ENCODE assay signal across 1 cellular context in the genomic region with DNA sequence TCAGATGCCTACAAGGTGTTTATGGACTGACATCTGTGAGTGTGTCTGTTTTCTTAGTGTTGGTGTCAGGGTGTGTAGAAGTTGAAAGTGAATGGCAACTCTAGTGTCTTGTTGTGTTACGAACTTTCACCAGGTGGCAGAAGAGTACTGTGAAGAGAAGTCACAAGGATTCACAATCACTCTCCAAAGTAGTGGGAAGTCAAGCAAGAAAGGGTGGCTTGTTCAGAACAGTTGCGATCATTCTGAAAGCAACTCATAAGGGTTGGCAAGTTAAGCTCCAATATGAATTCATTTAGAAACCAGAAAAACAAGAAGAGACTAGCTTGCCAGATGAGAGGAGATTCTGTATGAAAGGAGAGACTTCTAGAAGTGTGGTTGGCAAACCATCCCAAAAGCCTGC.
TF ChIP-seq lines count a peak whose summit lies in the region.

No MANE protein-coding gene starts in this region.

TF ChIP-seq in HepG2, 621 proteins besides CTCF, POLR2A, EP300 and RAD21 (continued from another document):
- TF ChIP-seq, protein P1, sequence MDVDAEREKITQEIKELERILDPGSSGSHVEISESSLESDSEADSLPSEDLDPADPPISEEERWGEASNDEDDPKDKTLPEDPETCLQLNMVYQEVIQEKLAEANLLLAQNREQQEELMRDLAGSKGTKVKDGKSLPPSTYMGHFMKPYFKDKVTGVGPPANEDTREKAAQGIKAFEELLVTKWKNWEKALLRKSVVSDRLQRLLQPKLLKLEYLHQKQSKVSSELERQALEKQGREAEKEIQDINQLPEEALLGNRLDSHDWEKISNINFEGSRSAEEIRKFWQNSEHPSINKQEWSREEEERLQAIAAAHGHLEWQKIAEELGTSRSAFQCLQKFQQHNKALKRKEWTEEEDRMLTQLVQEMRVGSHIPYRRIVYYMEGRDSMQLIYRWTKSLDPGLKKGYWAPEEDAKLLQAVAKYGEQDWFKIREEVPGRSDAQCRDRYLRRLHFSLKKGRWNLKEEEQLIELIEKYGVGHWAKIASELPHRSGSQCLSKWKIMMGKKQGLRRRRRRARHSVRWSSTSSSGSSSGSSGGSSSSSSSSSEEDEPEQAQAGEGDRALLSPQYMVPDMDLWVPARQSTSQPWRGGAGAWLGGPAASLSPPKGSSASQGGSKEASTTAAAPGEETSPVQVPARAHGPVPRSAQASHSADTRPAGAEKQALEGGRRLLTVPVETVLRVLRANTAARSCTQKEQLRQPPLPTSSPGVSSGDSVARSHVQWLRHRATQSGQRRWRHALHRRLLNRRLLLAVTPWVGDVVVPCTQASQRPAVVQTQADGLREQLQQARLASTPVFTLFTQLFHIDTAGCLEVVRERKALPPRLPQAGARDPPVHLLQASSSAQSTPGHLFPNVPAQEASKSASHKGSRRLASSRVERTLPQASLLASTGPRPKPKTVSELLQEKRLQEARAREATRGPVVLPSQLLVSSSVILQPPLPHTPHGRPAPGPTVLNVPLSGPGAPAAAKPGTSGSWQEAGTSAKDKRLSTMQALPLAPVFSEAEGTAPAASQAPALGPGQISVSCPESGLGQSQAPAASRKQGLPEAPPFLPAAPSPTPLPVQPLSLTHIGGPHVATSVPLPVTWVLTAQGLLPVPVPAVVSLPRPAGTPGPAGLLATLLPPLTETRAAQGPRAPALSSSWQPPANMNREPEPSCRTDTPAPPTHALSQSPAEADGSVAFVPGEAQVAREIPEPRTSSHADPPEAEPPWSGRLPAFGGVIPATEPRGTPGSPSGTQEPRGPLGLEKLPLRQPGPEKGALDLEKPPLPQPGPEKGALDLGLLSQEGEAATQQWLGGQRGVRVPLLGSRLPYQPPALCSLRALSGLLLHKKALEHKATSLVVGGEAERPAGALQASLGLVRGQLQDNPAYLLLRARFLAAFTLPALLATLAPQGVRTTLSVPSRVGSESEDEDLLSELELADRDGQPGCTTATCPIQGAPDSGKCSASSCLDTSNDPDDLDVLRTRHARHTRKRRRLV (CRISPR knock-in tag; IDR thresholded peaks at IDR 0.05), result no peak
- TF ChIP-seq NRL (CRISPR knock-in tag; IDR thresholded peaks at IDR 0.05; ENCODE audit: borderline replicate concordance) (no peak), PAX8 (CRISPR knock-in tag; IDR thresholded peaks at IDR 0.05; ENCODE audit: borderline replicate concordance) (no peak), KLF16 (CRISPR knock-in tag; IDR thresholded peaks at IDR 0.05) (0 out of 4 replicates have a peak, but pooled peaks of 1 of the 2 experiments have one; percentile 28), NFKBIZ (CRISPR knock-in tag; IDR thresholded peaks at IDR 0.05) (no peak), ZNF326 (CRISPR knock-in tag; IDR thresholded peaks at IDR 0.05; ENCODE audit: borderline replicate concordance) (no peak), TSC22D2 (CRISPR knock-in tag; IDR thresholded peaks at IDR 0.05; ENCODE audit: borderline replicate concordance) (no peak), RXRB (CRISPR knock-in tag; IDR thresholded peaks at IDR 0.05; ENCODE audit: borderline replicate concordance) (0 out of 2 replicates have a peak, but pooled peaks have one; percentile 11), ZNF350 (CRISPR knock-in tag; IDR thresholded peaks at IDR 0.05; ENCODE audit: borderline replicate concordance, low read depth) (no peak), NFIB (CRISPR knock-in tag; IDR thresholded peaks at IDR 0.05; ENCODE audit: borderline replicate concordance) (no peak), ZC3H4 (CRISPR knock-in tag; IDR thresholded peaks at IDR 0.05; ENCODE audit: borderline replicate concordance) (no peak), ZNF589 (CRISPR knock-in tag; conservative IDR thresholded peaks at IDR 0.05) (no peak), ZNF263 (CRISPR knock-in tag; IDR thresholded peaks at IDR 0.05) (no peak), NR2F6 (IDR thresholded peaks at IDR 0.05) (no peak), NR2F6 (CRISPR knock-in tag; IDR thresholded peaks at IDR 0.05) (no peak), TMF1 (CRISPR knock-in tag; IDR thresholded peaks at IDR 0.05; ENCODE audit: low read depth) (no peak), HOXA7 (CRISPR knock-in tag; IDR thresholded peaks at IDR 0.05) (no peak), MEIS1 (CRISPR knock-in tag; IDR thresholded peaks at IDR 0.05; ENCODE audit: borderline replicate concordance) (no peak), ZSCAN31 (CRISPR knock-in tag; IDR thresholded peaks at IDR 0.05; ENCODE audit: low read depth) (0 out of 2 replicates have a peak, but pooled peaks have one; percentile 39), ZNF547 (CRISPR knock-in tag; IDR thresholded peaks at IDR 0.05) (no peak), FOXO1 (CRISPR knock-in tag; IDR thresholded peaks at IDR 0.05) (0 out of 2 replicates have a peak, but pooled peaks have one; percentile 22), ZSCAN9 (CRISPR knock-in tag; IDR thresholded peaks at IDR 0.05; ENCODE audit: borderline replicate concordance) (0 out of 2 replicates have a peak, but pooled peaks have one; percentile 30), SOX5 (CRISPR knock-in tag; IDR thresholded peaks at IDR 0.05; ENCODE audit: borderline replicate concordance) (no peak), ARNT (IDR thresholded peaks at IDR 0.05) (no peak), SMC3 (IDR thresholded peaks at IDR 0.05; ENCODE audit: low read length) (peak; percentile 85), POGZ (CRISPR knock-in tag; IDR thresholded peaks at IDR 0.05) (no peak), ZBTB38 (CRISPR knock-in tag; IDR thresholded peaks at IDR 0.05) (no peak), IKZF4 (CRISPR knock-in tag; IDR thresholded peaks at IDR 0.05; ENCODE audit: borderline replicate concordance, low read depth, not compliant biosample characterization) (no peak), REL (CRISPR knock-in tag; conservative IDR thresholded peaks at IDR 0.05) (no peak), MIER3 (CRISPR knock-in tag; IDR thresholded peaks at IDR 0.05; ENCODE audit: borderline replicate concordance) (peak; percentile 26; the same call in 1 of the 2 replicates), FOXA1 (IDR thresholded peaks at IDR 0.05) (no peak), FOXA1 (CRISPR knock-in tag; IDR thresholded peaks at IDR 0.05) (no peak), ZNF484 (CRISPR knock-in tag; IDR thresholded peaks at IDR 0.05; ENCODE audit: borderline replicate concordance, low read depth) (no peak), STAG1 (CRISPR knock-in tag; IDR thresholded peaks at IDR 0.05) (peak; percentile 93), ZNF605 (CRISPR knock-in tag; IDR thresholded peaks at IDR 0.05) (no peak), ZNF746 (CRISPR knock-in tag; IDR thresholded peaks at IDR 0.05) (no peak)
- TF ChIP-seq, protein P2, sequence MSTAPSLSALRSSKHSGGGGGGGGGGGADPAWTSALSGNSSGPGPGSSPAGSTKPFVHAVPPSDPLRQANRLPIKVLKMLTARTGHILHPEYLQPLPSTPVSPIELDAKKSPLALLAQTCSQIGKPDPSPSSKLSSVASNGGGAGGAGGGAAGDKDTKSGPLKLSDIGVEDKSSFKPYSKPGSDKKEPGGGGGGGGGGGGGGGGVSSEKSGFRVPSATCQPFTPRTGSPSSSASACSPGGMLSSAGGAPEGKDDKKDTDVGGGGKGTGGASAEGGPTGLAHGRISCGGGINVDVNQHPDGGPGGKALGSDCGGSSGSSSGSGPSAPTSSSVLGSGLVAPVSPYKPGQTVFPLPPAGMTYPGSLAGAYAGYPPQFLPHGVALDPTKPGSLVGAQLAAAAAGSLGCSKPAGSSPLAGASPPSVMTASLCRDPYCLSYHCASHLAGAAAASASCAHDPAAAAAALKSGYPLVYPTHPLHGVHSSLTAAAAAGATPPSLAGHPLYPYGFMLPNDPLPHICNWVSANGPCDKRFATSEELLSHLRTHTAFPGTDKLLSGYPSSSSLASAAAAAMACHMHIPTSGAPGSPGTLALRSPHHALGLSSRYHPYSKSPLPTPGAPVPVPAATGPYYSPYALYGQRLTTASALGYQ (CRISPR knock-in tag; IDR thresholded peaks at IDR 0.05), result no peak
- TF ChIP-seq, protein P3, sequence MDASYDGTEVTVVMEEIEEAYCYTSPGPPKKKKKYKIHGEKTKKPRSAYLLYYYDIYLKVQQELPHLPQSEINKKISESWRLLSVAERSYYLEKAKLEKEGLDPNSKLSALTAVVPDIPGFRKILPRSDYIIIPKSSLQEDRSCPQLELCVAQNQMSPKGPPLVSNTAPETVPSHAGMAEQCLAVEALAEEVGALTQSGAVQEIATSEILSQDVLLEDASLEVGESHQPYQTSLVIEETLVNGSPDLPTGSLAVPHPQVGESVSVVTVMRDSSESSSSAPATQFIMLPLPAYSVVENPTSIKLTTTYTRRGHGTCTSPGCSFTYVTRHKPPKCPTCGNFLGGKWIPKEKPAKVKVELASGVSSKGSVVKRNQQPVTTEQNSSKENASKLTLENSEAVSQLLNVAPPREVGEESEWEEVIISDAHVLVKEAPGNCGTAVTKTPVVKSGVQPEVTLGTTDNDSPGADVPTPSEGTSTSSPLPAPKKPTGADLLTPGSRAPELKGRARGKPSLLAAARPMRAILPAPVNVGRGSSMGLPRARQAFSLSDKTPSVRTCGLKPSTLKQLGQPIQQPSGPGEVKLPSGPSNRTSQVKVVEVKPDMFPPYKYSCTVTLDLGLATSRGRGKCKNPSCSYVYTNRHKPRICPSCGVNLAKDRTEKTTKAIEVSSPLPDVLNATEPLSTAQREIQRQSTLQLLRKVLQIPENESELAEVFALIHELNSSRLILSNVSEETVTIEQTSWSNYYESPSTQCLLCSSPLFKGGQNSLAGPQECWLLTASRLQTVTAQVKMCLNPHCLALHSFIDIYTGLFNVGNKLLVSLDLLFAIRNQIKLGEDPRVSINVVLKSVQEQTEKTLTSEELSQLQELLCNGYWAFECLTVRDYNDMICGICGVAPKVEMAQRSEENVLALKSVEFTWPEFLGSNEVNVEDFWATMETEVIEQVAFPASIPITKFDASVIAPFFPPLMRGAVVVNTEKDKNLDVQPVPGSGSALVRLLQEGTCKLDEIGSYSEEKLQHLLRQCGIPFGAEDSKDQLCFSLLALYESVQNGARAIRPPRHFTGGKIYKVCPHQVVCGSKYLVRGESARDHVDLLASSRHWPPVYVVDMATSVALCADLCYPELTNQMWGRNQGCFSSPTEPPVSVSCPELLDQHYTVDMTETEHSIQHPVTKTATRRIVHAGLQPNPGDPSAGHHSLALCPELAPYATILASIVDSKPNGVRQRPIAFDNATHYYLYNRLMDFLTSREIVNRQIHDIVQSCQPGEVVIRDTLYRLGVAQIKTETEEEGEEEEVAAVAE (CRISPR knock-in tag; IDR thresholded peaks at IDR 0.05; ENCODE audit: borderline replicate concordance), result peak; percentile 61; the same call in 1 of the 2 replicates
- TF ChIP-seq, protein P4, sequence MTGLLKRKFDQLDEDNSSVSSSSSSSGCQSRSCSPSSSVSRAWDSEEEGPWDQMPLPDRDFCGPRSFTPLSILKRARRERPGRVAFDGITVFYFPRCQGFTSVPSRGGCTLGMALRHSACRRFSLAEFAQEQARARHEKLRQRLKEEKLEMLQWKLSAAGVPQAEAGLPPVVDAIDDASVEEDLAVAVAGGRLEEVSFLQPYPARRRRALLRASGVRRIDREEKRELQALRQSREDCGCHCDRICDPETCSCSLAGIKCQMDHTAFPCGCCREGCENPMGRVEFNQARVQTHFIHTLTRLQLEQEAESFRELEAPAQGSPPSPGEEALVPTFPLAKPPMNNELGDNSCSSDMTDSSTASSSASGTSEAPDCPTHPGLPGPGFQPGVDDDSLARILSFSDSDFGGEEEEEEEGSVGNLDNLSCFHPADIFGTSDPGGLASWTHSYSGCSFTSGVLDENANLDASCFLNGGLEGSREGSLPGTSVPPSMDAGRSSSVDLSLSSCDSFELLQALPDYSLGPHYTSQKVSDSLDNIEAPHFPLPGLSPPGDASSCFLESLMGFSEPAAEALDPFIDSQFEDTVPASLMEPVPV (CRISPR knock-in tag; IDR thresholded peaks at IDR 0.05), result no peak
- TF ChIP-seq, protein P5, sequence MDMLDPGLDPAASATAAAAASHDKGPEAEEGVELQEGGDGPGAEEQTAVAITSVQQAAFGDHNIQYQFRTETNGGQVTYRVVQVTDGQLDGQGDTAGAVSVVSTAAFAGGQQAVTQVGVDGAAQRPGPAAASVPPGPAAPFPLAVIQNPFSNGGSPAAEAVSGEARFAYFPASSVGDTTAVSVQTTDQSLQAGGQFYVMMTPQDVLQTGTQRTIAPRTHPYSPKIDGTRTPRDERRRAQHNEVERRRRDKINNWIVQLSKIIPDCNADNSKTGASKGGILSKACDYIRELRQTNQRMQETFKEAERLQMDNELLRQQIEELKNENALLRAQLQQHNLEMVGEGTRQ (IDR thresholded peaks at IDR 0.05; ENCODE audit: low read depth, low read length), result no peak
- TF ChIP-seq, protein P5 (CRISPR knock-in tag; IDR thresholded peaks at IDR 0.05; ENCODE audit: borderline replicate concordance), result no peak
